8 cellular contexts compared by ENCODE assay signal in genomic region chr21:41953831-41954653, GRCh38. TPM values are rescaled to one million over a fixed set of nuclear protein-coding genes. Genes with fewer than 3 reads are reported as not detected.
DNase-seq lines count a peak whose midpoint lies in the region; ATAC-seq, FAIRE-seq and TF ChIP-seq lines count a peak whose summit lies in the region.

Gene C2CD2 (minus strand): TSS chr21:41954018. CDS start chr21:41953648, 370 bp downstream.

- ATAC-seq in A549 (peak; percentile 55 to 65), HG03135 (IDR thresholded peaks at IDR 0.05; ENCODE audit: unreplicated experiment) (peak; percentile 45), HepG2 (peak; percentile 53), HG03571 (IDR thresholded peaks at IDR 0.05; ENCODE audit: unreplicated experiment) (no peak)

- H3K27ac ChIP-seq in A549 (peak within 1 kb of the TSS; percentile 76 to 96), HepG2 (ENCODE audit: extremely low read length, insufficient read depth, low read length) (peak within 1 kb of the TSS; percentile 48)

- 14% methylated on average over 14 of the region's 85 CpGs for WGBS in A549 (ENCODE audit: missing lambda C conversion rate)
- WGBS in HepG2 (ENCODE audit: low lambda C conversion rate) = 13% methylated on average over 20 of the region's 85 CpGs

- no peak for TF ChIP-seq RAD21 in A549 (conservative IDR thresholded peaks at IDR 0.05 in 1 of 2, IDR thresholded peaks at IDR 0.05 in 1 of 2)
- TF ChIP-seq RAD21 in HepG2 (CRISPR knock-in tag; IDR thresholded peaks at IDR 0.05) = no peak

- in situ Hi-C loops in HepG2 (cut with HindIII; ENCODE audit: extremely low pct_ligation_motif_present, low pct_unique_long_range_greater_than_20kb) = loop anchor here (10.0 kb wide), 1 partner anchor 161 kb away; no protein-coding TSS in a partner anchor

- FAIRE-seq in A549 (lab: Jason Lieb, UNC) = no peak
- peak; percentile 72 for FAIRE-seq in HepG2 (lab: Jason Lieb, UNC)

- H3K9ac ChIP-seq in HepG2 (ENCODE audit: insufficient read depth, low read depth, low read length) = peak within 1 kb of the TSS; percentile 72

- TF ChIP-seq EP300 in A549 (IDR thresholded peaks at IDR 0.05) = no peak
- no peak for TF ChIP-seq EP300 in HepG2 (IDR thresholded peaks at IDR 0.05; ENCODE audit: low read depth in 2 of 2, low read length in 2 of 2)
- peak; percentile 22; the same call in 1 of the 2 replicates for TF ChIP-seq EP300 in HepG2 (CRISPR knock-in tag; IDR thresholded peaks at IDR 0.05; ENCODE audit: borderline replicate concordance)

- TF ChIP-seq CTCF in A549 (IDR thresholded peaks at IDR 0.05) = no peak
- TF ChIP-seq CTCF in GM10266 (IDR thresholded peaks at IDR 0.05; ENCODE audit: control insufficient read depth, insufficient read depth, low read depth, missing control alignments) = no peak
- TF ChIP-seq CTCF in HepG2 (CRISPR knock-in tag; IDR thresholded peaks at IDR 0.05) = peak; percentile 46

- H3K27me3 ChIP-seq in HepG2 (ENCODE audit: control insufficient read depth in 1 of 2, insufficient read depth in 2 of 2, low read length in 2 of 2) = no peaks in the 10 kb centered on the region

- no TSS peak for BruUV-seq in HepG2 (replicated peaks; lab: Mats Ljungman, UMichigan)

- peaks cover 37% of the 10 kb centered on the region for H3K4me1 ChIP-seq in A549
- peaks cover 76% of the 10 kb centered on the region for H3K4me1 ChIP-seq in HepG2 (ENCODE audit: insufficient read depth, low read length)

- peaks cover 21% of the 10 kb centered on the region for H3K79me2 ChIP-seq in HepG2 (ENCODE audit: insufficient read depth, low read length)

- H3K9me3 ChIP-seq in A549 (no peaks in the 10 kb centered on the region), HepG2 (ENCODE audit: low read length) (no peaks in the 10 kb centered on the region)

- H3K4me3 ChIP-seq in A549 = peak within 1 kb of the TSS; percentile 57
- peak within 1 kb of the TSS; percentile 54 to 75 (median 54) for H3K4me3 ChIP-seq in HepG2 (replicated peaks in 1 of 3; ENCODE audit: insufficient read depth in 1 of 3, low read depth in 2 of 3, low read length in 3 of 3)

- H4K20me1 ChIP-seq in HepG2 (ENCODE audit: insufficient read depth, low read length) = no peaks in the 10 kb centered on the region

- peak; percentile 35; the same call in 1 of the 2 replicates for TF ChIP-seq POLR2A in A549 (IDR thresholded peaks at IDR 0.05; ENCODE audit: low read length)
- peak in 1 of 2 experiments; percentile 48; a peak in 1 of 4 replicates for TF ChIP-seq POLR2A in HepG2 (IDR thresholded peaks at IDR 0.05; ENCODE audit: insufficient read depth in 1 of 2, low read depth in 2 of 2, low read length in 2 of 2)

- H3K4me2 ChIP-seq in A549 (peak within 1 kb of the TSS; percentile 96), HepG2 (ENCODE audit: low read depth, low read length) (peak within 1 kb of the TSS; percentile 91)

- no peaks in the 10 kb centered on the region for H3K36me3 ChIP-seq in HepG2 (replicated peaks in 1 of 2; ENCODE audit: control insufficient read depth in 1 of 2, insufficient read depth in 2 of 2, low read length in 2 of 2)

- POLR2A ChIA-PET in A549 (lab: Yijun Ruan, JAX) = no interaction called here
- POLR2A ChIA-PET in HepG2 (lab: Yijun Ruan, JAX) = interaction anchor here (2.4 kb wide), 1 partner anchor 27 kb away, joined by 11 read pairs; no protein-coding TSS in a partner anchor

- CTCF ChIA-PET in A549 (lab: Yijun Ruan, JAX) = no interaction called here
- CTCF ChIA-PET in HepG2 (lab: Yijun Ruan, JAX; ENCODE audit: low intra/inter-chr PET ratio, low total read pairs) = no interaction called here

- intact Hi-C loops in HepG2 (cut with micrococcal nuclease; ENCODE audit: unreplicated experiment) = no loop called here

- H2AFZ ChIP-seq in HepG2 (ENCODE audit: low read length) = no peak within 1 kb of the TSS

- DNase-seq in A549 (ENCODE audit: low read depth in 1 of 2, low spot score in 1 of 2) (peak; percentile 47 to 64), GM10266 (ENCODE audit: extremely low spot score) (peak; percentile 97), SKM-1 treated with dmso at 0.1 percent for 144 hours (lab: John Stamatoyannopoulos, UW; ENCODE audit: unreplicated experiment) (peak; percentile 37), dermis microvascular lymphatic vessel endothelial cell (ENCODE audit: low read depth in 2 of 2) (peak; percentile 52 to 88), HepG2 (ENCODE audit: low spot score) (peak; percentile 55)
- peak in 2 of 3 experiments; percentile 10 to 27 for DNase-seq in stimulated activated CD4-positive, alpha-beta T cell treated with anti-CD3 and anti-CD28 coated beads, TNF-alpha, amount 100 ng/mL, for 4 hours (ENCODE audit: low read depth in 3 of 3)

TF ChIP-seq in A549, 52 proteins besides CTCF, POLR2A, EP300 and RAD21 (continues in another document):
- TF ChIP-seq HMGXB4 (CRISPR knock-in tag; IDR thresholded peaks at IDR 0.05; ENCODE audit: borderline replicate concordance) = no peak
- 0 out of 2 replicates have a peak, but pooled peaks have one; percentile 17 for TF ChIP-seq TP53 (CRISPR knock-in tag; IDR thresholded peaks at IDR 0.05)
- TF ChIP-seq SMC3 (IDR thresholded peaks at IDR 0.05) = no peak
- no peak for TF ChIP-seq RCOR1 (IDR thresholded peaks at IDR 0.05; ENCODE audit: low read depth, low read length)
- no peak for TF ChIP-seq HEYL (CRISPR knock-in tag; IDR thresholded peaks at IDR 0.05)
- TF ChIP-seq RARB (CRISPR knock-in tag; IDR thresholded peaks at IDR 0.05) = no peak
- TF ChIP-seq ZSCAN20 (CRISPR knock-in tag; IDR thresholded peaks at IDR 0.05) = no peak

TF ChIP-seq in HepG2, 621 proteins besides CTCF, POLR2A, EP300 and RAD21 (continues in another document):
- TF ChIP-seq ZNF34 (CRISPR knock-in tag; IDR thresholded peaks at IDR 0.05; ENCODE audit: borderline replicate concordance) (0 out of 2 replicates have a peak, but pooled peaks have one; percentile 20), BCL6 (CRISPR knock-in tag; IDR thresholded peaks at IDR 0.05) (peak; percentile 57; the same call in 1 of the 2 replicates), HDAC1 (CRISPR knock-in tag; IDR thresholded peaks at IDR 0.05) (peak; percentile 55), ZC3H4 (CRISPR knock-in tag; IDR thresholded peaks at IDR 0.05; ENCODE audit: borderline replicate concordance) (no peak), ZMYM3 (CRISPR knock-in tag; IDR thresholded peaks at IDR 0.05) (peak; percentile 46; the same call in 1 of the 2 replicates), ZNF747 (CRISPR knock-in tag; IDR thresholded peaks at IDR 0.05; ENCODE audit: borderline replicate concordance) (0 out of 2 replicates have a peak, but pooled peaks have one; percentile 43), TSC22D2 (CRISPR knock-in tag; IDR thresholded peaks at IDR 0.05; ENCODE audit: borderline replicate concordance) (0 out of 2 replicates have a peak, but pooled peaks have one; percentile 53), BCL3 (CRISPR knock-in tag; IDR thresholded peaks at IDR 0.05) (peak; percentile 94; the same call in 1 of the 2 replicates), PHF8 (CRISPR knock-in tag; IDR thresholded peaks at IDR 0.05) (peak; percentile 38; the same call in 1 of the 2 replicates), ZNF124 (CRISPR knock-in tag; IDR thresholded peaks at IDR 0.05) (no peak), PAX8 (CRISPR knock-in tag; IDR thresholded peaks at IDR 0.05; ENCODE audit: borderline replicate concordance) (peak; percentile 58; the same call in 1 of the 2 replicates), ZNF607 (CRISPR knock-in tag; IDR thresholded peaks at IDR 0.05; ENCODE audit: borderline replicate concordance) (peak; percentile 67; the same call in 1 of the 2 replicates), ZNF772 (CRISPR knock-in tag; IDR thresholded peaks at IDR 0.05) (peak; percentile 43; the same call in 1 of the 2 replicates)

RNA-seq across cellular contexts. Expression of gene C2CD2, which starts in this region (rescaled TPM):
- polyA plus RNA-seq in A549 (2011; rRNA removed) (13.5 and 17.4 TPM in 2 replicates), A549 (2017; fragmentation: RNase III; extraction: RNeasy Plus Mini Kit Qiagen cat#74134 plus additional on column Dnase treatment) (6.9 to 7.1 TPM (median 7.0 TPM) in 3 replicates), HepG2 (2011; rRNA removed) (19.5 and 19.7 TPM in 2 replicates)
- 7.4 and 8.4 TPM in 2 replicates for polyA plus RNA-seq in A549 (2012; cell fraction: cytosol; rRNA removed)
- 11.6 and 13.8 TPM in 2 replicates for polyA plus RNA-seq in A549 (2012; cell fraction: nucleus; rRNA removed)
- 39.0 and 49.5 TPM in 2 replicates for polyA minus RNA-seq in A549 (2011; rRNA and poly(A)+ RNA removed)
- total RNA-seq in dermis microvascular lymphatic vessel endothelial cell (25.5 and 33.9 TPM in 2 replicates), HepG2 (2016; rRNA removed; fragmentation: Illumina TruSeq; extraction: Trizol) (10.4 and 12.5 TPM in 2 replicates)
- 7.3 and 11.5 TPM in 2 replicates for total RNA-seq in HepG2 (2016; cell fraction: cytosol; rRNA removed; fragmentation: Illumina TruSeq; extraction: Trizol; ENCODE audit: low read depth)
- 10.9 and 12.2 TPM in 2 replicates for total RNA-seq in HepG2 (2016; cell fraction: insoluble cytoplasmic fraction; rRNA removed; fragmentation: Illumina TruSeq; extraction: Trizol)
- 9.5 and 12.2 TPM in 2 replicates for total RNA-seq in HepG2 (2016; cell fraction: membrane; rRNA removed; fragmentation: Illumina TruSeq; extraction: Trizol)
- total RNA-seq in HepG2 (2016; cell fraction: nucleus; rRNA removed; fragmentation: Illumina TruSeq; extraction: Trizol) = 14.5 and 19.4 TPM in 2 replicates
- polyA plus RNA-seq in HepG2 (2011; cell fraction: cytosol; rRNA removed) = 11.6 and 12.9 TPM in 2 replicates
- polyA plus RNA-seq in HepG2 (2011; cell fraction: nucleus; rRNA removed) = 29.5 and 36.3 TPM in 2 replicates
- polyA plus RNA-seq in HepG2 (2012) = 8.1 and 8.7 TPM in 2 replicates
- polyA plus RNA-seq in HepG2 (2016; cell fraction: cytosol; fragmentation: Illumina TruSeq; extraction: Trizol; ENCODE audit: low read depth) = 1.3 and 1.9 TPM in 2 replicates
- 7.6 and 8.0 TPM in 2 replicates for polyA plus RNA-seq in HepG2 (2016; cell fraction: insoluble cytoplasmic fraction; fragmentation: Illumina TruSeq; extraction: Trizol; ENCODE audit: low read depth)
- polyA plus RNA-seq in HepG2 (2016; cell fraction: membrane; fragmentation: Illumina TruSeq; extraction: Trizol; ENCODE audit: low read depth) = 3.9 and 4.6 TPM in 2 replicates
- polyA plus RNA-seq in HepG2 (2016; cell fraction: nucleus; fragmentation: Illumina TruSeq; extraction: Trizol; ENCODE audit: insufficient read depth, low read depth) = 22.5 and 23.5 TPM in 2 replicates
- 80.5 and 82.8 TPM in 2 replicates for polyA minus RNA-seq in HepG2 (2011; rRNA and poly(A)+ RNA removed; ENCODE audit: low replicate concordance)
- 15.5 and 21.5 TPM in 2 replicates for polyA minus RNA-seq in HepG2 (2011; cell fraction: cytosol; rRNA and poly(A)+ RNA removed)
- 34.5 and 38.3 TPM in 2 replicates for polyA minus RNA-seq in HepG2 (2011; cell fraction: nucleus; rRNA and poly(A)+ RNA removed)

Comparison
In these comparisons a context has a peak if more than half of its experiments do, and no peak if none do; other contexts are left out.
1. DNase-seq: peak in every context shown above with its lines; median percentile 97 in GM10266; 70 in dermis microvascular lymphatic vessel endothelial cell; 56 in A549; 55 in HepG2; 37 in SKM-1 treated with dmso at 0.1 percent for 144 hours; 18 in stimulated activated CD4-positive, alpha-beta T cell treated with anti-CD3 and anti-CD28 coated beads, TNF-alpha, amount 100 ng/mL, for 4 hours.
2. Of the 38 proteins assayed by ChIP-seq in both HepG2 and A549: peak only in HepG2: BCL3, BHLHE40, CTCF, JUNB, PHF8 and RNF2; only in A549: JUN, NPAS2 and TP53; in both: MAX and MYC; in neither: 23; mixed calls (peak in some experiments, not most) for 4.